ENCODE assay signal across 8 cellular contexts in genomic region chr6:20212392-20213111, GRCh38. TPM values are rescaled to one million over a fixed set of nuclear protein-coding genes. Genes with fewer than 3 reads are reported as not detected.
A peak's percentile ranks its signal among the peaks of the same experiment; 100 is the strongest.
DNase-seq lines count a peak whose midpoint lies in the region; FAIRE-seq and TF ChIP-seq lines count a peak whose summit lies in the region.

Gene MBOAT1, minus strand, starts transcription at chr6:20212469. Its CDS starts 235 bp downstream, at chr6:20212234.

- FAIRE-seq in frontal cortex (lab: Jason Lieb, UNC): no peak

- peak within 1 kb of the TSS; percentile 89 for H3K4me3 ChIP-seq in GM23248
- peak within 1 kb of the TSS; percentile 73 for H3K4me3 ChIP-seq in suprapubic skin

- peaks cover 18% of the 10 kb centered on the region for H3F3A ChIP-seq in GM23248 (ENCODE audit: insufficient read depth)

- WGBS in GM23248 (ENCODE audit: low coverage in 1 of 2, low lambda C conversion rate in 2 of 2, missing lambda C conversion rate in 2 of 2), 2 experiments: 1 to 4% methylated on average over 36 to 55 of the region's 60 CpGs
- 0% methylated on average over 27 of the region's 60 CpGs for WGBS in suprapubic skin

- TF ChIP-seq EP300 in suprapubic skin (IDR thresholded peaks at IDR 0.05): no peak

- H3K9me3 ChIP-seq in GM23248 (ENCODE audit: low read depth): no peaks in the 10 kb centered on the region
- H3K9me3 ChIP-seq in KOPT-K1 (ENCODE audit: insufficient read depth, low read length, poor library complexity, severe bottlenecking): no peaks in the 10 kb centered on the region
- H3K9me3 ChIP-seq in suprapubic skin: no peaks in the 10 kb centered on the region

- no peaks in the 10 kb centered on the region for H4K20me1 ChIP-seq in GM23248 (ENCODE audit: insufficient read depth)

- peak within 1 kb of the TSS; percentile 81 for H3K4me2 ChIP-seq in GM23248 (ENCODE audit: unreplicated experiment)

- 0 out of 2 replicates have a peak, but pooled peaks cover 3% of the 10 kb centered on the region for H3K79me2 ChIP-seq in GM23248 (ENCODE audit: insufficient read depth)

- H2AFZ ChIP-seq in GM23248: peak within 1 kb of the TSS; percentile 91

- in situ Hi-C loops in GM23248 (cut with MboI): no loop called here

- CTCF ChIA-PET in RWPE1 (lab: Yijun Ruan, JAX): interaction anchor here (0.6 to 0.7 kb wide), 2 partner anchors 27 to 86 kb away, joined by 3 to 5 read pairs; no protein-coding TSS in a partner anchor

- H3K9ac ChIP-seq in GM23248: peak within 1 kb of the TSS; percentile 80

- no peak for TF ChIP-seq CTCF in RWPE1 (conservative IDR thresholded peaks at IDR 0.05; ENCODE audit: low read depth)
- peak in 1 of 2 donors; percentile 18 for TF ChIP-seq CTCF in suprapubic skin (IDR thresholded peaks at IDR 0.05)

- H3K9me2 ChIP-seq in GM23248 (ENCODE audit: insufficient read depth): no peaks in the 10 kb centered on the region

- no peaks in the 10 kb centered on the region for H3K27me3 ChIP-seq in GM23248 (replicated peaks; ENCODE audit: insufficient read depth)
- H3K27me3 ChIP-seq in suprapubic skin: no peaks in the 10 kb centered on the region

- H3K36me3 ChIP-seq in GM23248 (ENCODE audit: low read depth): no peaks in the 10 kb centered on the region
- no peaks in the 10 kb centered on the region for H3K36me3 ChIP-seq in KOPT-K1 (ENCODE audit: insufficient read depth, low read length)
- H3K36me3 ChIP-seq in suprapubic skin: no peaks in the 10 kb centered on the region

- DNase-seq in EL (peak; percentile 95), GM23248 (peak; percentile 97), RWPE1 (ENCODE audit: low spot score) (peak; percentile 82), frontal cortex (ENCODE audit: low spot score in 2 of 2) (peak; percentile 74 to 76), non-pigmented ciliary epithelial cell (ENCODE audit: low read depth) (peak; percentile 50), suprapubic skin (ENCODE audit: low spot score in 2 of 2) (peak; percentile 93)
- peak; percentile 20 for DNase-seq in activated gamma-delta T cell treated with anti-CD3 and anti-CD28 coated beads, Interleukin-2, amount 50 U/mL, for 16 hours (ENCODE audit: low read depth)

- H3K27ac ChIP-seq in GM23248 (peak within 1 kb of the TSS; percentile 68), KOPT-K1 (ENCODE audit: low read depth, low read length, poor library complexity, severe bottlenecking) (peak within 1 kb of the TSS; percentile 75), RWPE1 (peak within 1 kb of the TSS; percentile 86), suprapubic skin (peak within 1 kb of the TSS; percentile 80)

- POLR2A ChIA-PET in RWPE1 (lab: Yijun Ruan, JAX; ENCODE audit: low non-redundant PET): no interaction called here

- peaks cover 16% of the 10 kb centered on the region; the same call in 1 of the 2 replicates for H3K4me1 ChIP-seq in GM23248 (ENCODE audit: insufficient read depth)
- peaks cover 53% of the 10 kb centered on the region for H3K4me1 ChIP-seq in suprapubic skin

- TF ChIP-seq POLR2A in suprapubic skin (IDR thresholded peaks at IDR 0.05): peak; percentile 23 to 54

RNA-seq across cellular contexts. Expression of gene MBOAT1, which starts in this region (rescaled TPM):
- total RNA-seq in GM23248 (2014; rRNA removed; shearing (Covaris generic)): 4.0 and 7.0 TPM in 2 replicates
- polyA plus RNA-seq in GM23248 (2016; fragmentation: Nextera tagmentation; extraction: Ambion mirVana): 1.7 and 1.8 TPM in 2 replicates
- 7.3 TPM for total RNA-seq in frontal cortex
- 10 to 100 TPM in 1 of 4 donors, 1 to 10 TPM in 3; 5.3 to 18.8 (median 8.2) TPM for total RNA-seq in suprapubic skin

Comparison
In these comparisons a context has a peak if more than half of its experiments do, and no peak if none do; other contexts are left out.
1. Peak in every context shown above with its lines: DNase-seq, H3K4me3 ChIP-seq and H3K27ac ChIP-seq.
2. DNase-seq: peak in every context shown above with its lines; median percentile 97 in GM23248; 95 in EL; 93 in suprapubic skin; 82 in RWPE1; 75 in frontal cortex; 50 in non-pigmented ciliary epithelial cell; 20 in activated gamma-delta T cell treated with anti-CD3 and anti-CD28 coated beads, Interleukin-2, amount 50 U/mL, for 16 hours.